Comparison of ENCODE assay signal across 6 cellular contexts in the genomic region with DNA sequence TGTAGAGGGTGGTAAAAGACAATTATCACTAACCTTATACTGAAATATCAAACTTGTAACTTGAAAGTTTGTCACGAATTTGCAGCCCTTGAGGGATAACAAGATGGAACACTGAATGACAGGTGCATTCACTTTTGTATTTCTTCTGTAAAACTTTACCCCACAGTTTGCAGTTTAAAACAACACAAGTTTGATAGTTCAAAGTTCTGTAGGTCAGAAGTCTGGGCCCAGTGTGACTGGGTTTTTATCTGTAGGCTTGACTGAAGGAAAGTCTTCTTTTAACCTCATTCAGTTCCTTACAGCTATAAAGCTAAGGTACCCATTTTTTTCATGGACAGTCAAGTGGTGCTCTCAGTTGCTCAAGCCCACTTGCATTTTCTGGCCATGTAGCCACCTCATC.
"Had no signal": no experiment of that assay in that cellular context is flagged by ENCODE, and none has a peak within 500 bp of the region (broad histone marks: within the 10 kb centered on the region; RNA-seq: fewer than 3 reads in every experiment).

No MANE protein-coding gene starts in this region.

- ATAC-seq: K562 had no signal

- H3K4me3 ChIP-seq: K562 had no signal

- H3K4me2 ChIP-seq: KMS-11 had no signal

- H3K27ac ChIP-seq: HL-60, KMS-11 had no signal

- H3K9ac ChIP-seq: KMS-11 had no signal

- FAIRE-seq: HTR-8/SVneo, K562 had no signal

- DNase-seq: KBM-7, KG1 had no signal
